In genomic region chr1:241607497-241607896, GRCh38 we compare ENCODE assay signal across 2 cellular contexts.
TF ChIP-seq lines count a peak whose summit lies in the region.

No MANE protein-coding gene starts in this region.

TF ChIP-seq in A549, 52 proteins besides CTCF, POLR2A, EP300 and RAD21:
- TF ChIP-seq HES2 (IDR thresholded peaks at IDR 0.05) (no peak), EHF (CRISPR knock-in tag; IDR thresholded peaks at IDR 0.05) (no peak), ZNF302 (CRISPR knock-in tag; IDR thresholded peaks at IDR 0.05) (no peak), FOXS1 (CRISPR knock-in tag; IDR thresholded peaks at IDR 0.05) (no peak), CHD2 (IDR thresholded peaks at IDR 0.05; ENCODE audit: low read length, partially characterized antibody) (no peak), ZSCAN20 (CRISPR knock-in tag; IDR thresholded peaks at IDR 0.05) (no peak), MAX (IDR thresholded peaks at IDR 0.05) (no peak), HOXB5 (CRISPR knock-in tag; IDR thresholded peaks at IDR 0.05) (no peak), ZC3H11A (IDR thresholded peaks at IDR 0.05) (no peak), RNF2 (IDR thresholded peaks at IDR 0.05; ENCODE audit: borderline replicate concordance, low read depth) (no peak), CBX8 (IDR thresholded peaks at IDR 0.05) (no peak), FOSB (CRISPR knock-in tag; IDR thresholded peaks at IDR 0.05) (no peak), CHD4 (IDR thresholded peaks at IDR 0.05; ENCODE audit: borderline replicate concordance) (no peak), MYC (IDR thresholded peaks at IDR 0.05; ENCODE audit: borderline replicate concordance, low read length) (no peak), MAZ (IDR thresholded peaks at IDR 0.05; ENCODE audit: borderline replicate concordance, low read depth, low read length) (no peak), KDM5A (IDR thresholded peaks at IDR 0.05) (no peak)

TF ChIP-seq in WTC11, 78 proteins besides CTCF, POLR2A, EP300 and RAD21:
- no peak for TF ChIP-seq CBFB (CRISPR knock-in tag; IDR thresholded peaks at IDR 0.05; ENCODE audit: low read depth)
- 0 out of 2 replicates have a peak, but pooled peaks have one; percentile 71 for TF ChIP-seq ZNF512 (CRISPR knock-in tag; IDR thresholded peaks at IDR 0.05; ENCODE audit: borderline replicate concordance)
